9 cellular contexts compared by ENCODE assay signal in the genomic region with DNA sequence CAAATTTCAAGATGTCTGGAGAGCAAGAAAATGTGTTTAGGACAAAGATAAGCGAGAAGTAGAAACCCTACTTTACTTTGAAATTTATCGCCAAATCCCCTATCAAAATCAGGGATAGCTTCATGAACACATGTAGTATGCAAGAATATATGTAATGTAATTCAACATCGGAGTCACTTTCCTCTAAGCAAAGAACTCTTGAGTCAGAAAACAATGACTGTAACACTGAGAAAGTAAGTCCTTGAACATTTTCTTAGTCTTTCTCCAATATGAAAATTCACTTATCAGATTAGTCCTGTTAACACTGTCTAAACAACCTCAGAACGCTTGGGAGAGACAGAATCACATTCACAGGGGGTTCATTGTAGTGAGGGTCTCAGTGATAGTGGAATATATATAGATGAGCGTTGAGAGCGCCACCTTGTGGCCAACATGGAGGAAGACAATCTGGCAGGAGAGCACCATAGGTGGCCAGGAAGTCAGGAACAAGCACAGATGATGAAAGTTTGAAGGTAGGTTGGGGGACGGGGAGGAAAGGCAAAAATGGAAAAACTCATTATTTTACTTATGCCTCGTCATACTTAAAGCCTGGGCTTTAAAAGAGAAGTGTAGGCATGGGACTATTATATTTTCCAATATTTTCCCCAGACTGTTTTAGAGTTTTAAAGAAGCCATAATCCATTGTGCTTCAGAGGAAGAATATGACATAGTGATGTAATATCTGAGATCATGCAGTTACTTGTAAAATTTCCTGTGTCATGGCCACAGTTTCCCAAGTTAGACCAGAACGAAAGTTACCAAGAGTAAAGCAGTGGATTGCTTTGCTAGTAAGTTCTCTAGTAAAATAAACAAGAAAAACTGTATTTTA.
A peak's percentile ranks its signal among the peaks of the same experiment; 100 is the strongest.
DNase-seq lines count a peak whose midpoint lies in the region; ATAC-seq and TF ChIP-seq lines count a peak whose summit lies in the region.
"Had no signal": no experiment of that assay in that cellular context is flagged by ENCODE, and none has a peak within 500 bp of the region (broad histone marks: within the 10 kb centered on the region; RNA-seq: fewer than 3 reads in every experiment).

No MANE protein-coding gene starts in this region.

- H3F3A ChIP-seq in GM23248 (ENCODE audit: insufficient read depth) = peaks cover 6% of the 10 kb centered on the region; the same call in 1 of the 2 replicates

- H3K36me3 ChIP-seq in GM23248 (ENCODE audit: low read depth) (no peaks in the 10 kb centered on the region), Peyer's patch (no peaks in the 10 kb centered on the region), body of pancreas (replicated peaks in 1 of 2; ENCODE audit: insufficient read depth in 1 of 2, low read depth in 2 of 2) (no peaks in the 10 kb centered on the region)
- H3K36me3 ChIP-seq: BLaER1 had no signal

- no peak overlapping the region for H3K4me3 ChIP-seq in GM23248
- H3K4me3 ChIP-seq in Peyer's patch = no peak overlapping the region
- H3K4me3 ChIP-seq in body of pancreas = no peak overlapping the region
- H3K4me3 ChIP-seq: BLaER1 had no signal

- TF ChIP-seq POLR2A in Peyer's patch (IDR thresholded peaks at IDR 0.05) (no peak), body of pancreas (IDR thresholded peaks at IDR 0.05) (no peak)

- no peak overlapping the region for H3K27ac ChIP-seq in GM23248
- no peak overlapping the region for H3K27ac ChIP-seq in Peyer's patch
- H3K27ac ChIP-seq in body of pancreas = no peak overlapping the region
- H3K27ac ChIP-seq: BLaER1 had no signal

- WGBS in GM23248 (ENCODE audit: low coverage in 1 of 2, low lambda C conversion rate in 2 of 2, missing lambda C conversion rate in 2 of 2), 2 experiments = 33 to 35% methylated on average over 9 of the region's 9 CpGs
- WGBS in body of pancreas, 2 donors = 30% methylated on average over 9 of the region's 9 CpGs

- DNase-seq in NCI-H2196 (lab: John Stamatoyannopoulos, UW; ENCODE audit: unreplicated experiment) (peak; percentile 3), NCI-H2196 treated with DMSO at 0.1 percent for 48 hours (lab: John Stamatoyannopoulos, UW; ENCODE audit: unreplicated experiment) (no peak), GM23248 (peak; percentile 56), KBM-7 (peak; percentile 65), Peyer's patch (peak in 1 of 3 donors; percentile 46), body of pancreas (peak; percentile 13 to 26 (median 22)), iris pigment epithelial cell (ENCODE audit: low read depth) (peak; percentile 60)
- DNase-seq in stimulated activated CD4-positive, alpha-beta T cell treated with anti-CD3 and anti-CD28 coated beads, Interleukin-4, amount 100 ng/mL, for 24 hours = peak; percentile 6

- peak overlapping the region; percentile 13 for H3K4me2 ChIP-seq in GM23248 (ENCODE audit: unreplicated experiment)
- H3K4me2 ChIP-seq: BLaER1 had no signal

- no peaks in the 10 kb centered on the region for H3K79me2 ChIP-seq in GM23248 (ENCODE audit: insufficient read depth)

- in situ Hi-C loops in GM23248 (cut with MboI) = no loop called here
- in situ Hi-C loops in KBM-7 (cut with MboI; ENCODE audit: low pct_unique_long_range_greater_than_20kb, low sequenced_read_pairs) = no loop called here

- H3K9me3 ChIP-seq in GM23248 (ENCODE audit: low read depth) = no peaks in the 10 kb centered on the region
- no peaks in the 10 kb centered on the region for H3K9me3 ChIP-seq in Peyer's patch
- H3K9me3 ChIP-seq in body of pancreas = no peaks in the 10 kb centered on the region
- H3K9me3 ChIP-seq: BLaER1 had no signal

- ATAC-seq in body of pancreas = peak; percentile 50

- TF ChIP-seq CTCF in Peyer's patch (IDR thresholded peaks at IDR 0.05) (peak; percentile 13 to 63 (median 62)), body of pancreas (IDR thresholded peaks at IDR 0.05) (peak; percentile 30 to 69 (median 52))

- intact Hi-C loops in body of pancreas (cut with DNase I) = no loop called here

- no peaks in the 10 kb centered on the region for H4K20me1 ChIP-seq in GM23248 (ENCODE audit: insufficient read depth)
- H4K20me1 ChIP-seq: BLaER1 had no signal

- H3K9ac ChIP-seq in GM23248 = no peak overlapping the region
- H3K9ac ChIP-seq: BLaER1 had no signal

- no peaks in the 10 kb centered on the region for H3K9me2 ChIP-seq in GM23248 (ENCODE audit: insufficient read depth)

- peak overlapping the region; percentile 64 for H2AFZ ChIP-seq in GM23248

- H3K4me1 ChIP-seq in GM23248 (ENCODE audit: insufficient read depth) (peaks cover 21% of the 10 kb centered on the region), Peyer's patch (no peaks in the 10 kb centered on the region), body of pancreas (no peaks in the 10 kb centered on the region)
- H3K4me1 ChIP-seq: BLaER1 had no signal

- H3K27me3 ChIP-seq in GM23248 (replicated peaks; ENCODE audit: insufficient read depth) = no peaks in the 10 kb centered on the region
- H3K27me3 ChIP-seq in Peyer's patch = no peaks in the 10 kb centered on the region
- H3K27me3 ChIP-seq in body of pancreas = no peaks in the 10 kb centered on the region
- H3K27me3 ChIP-seq: BLaER1 had no signal
